In the genomic region with DNA sequence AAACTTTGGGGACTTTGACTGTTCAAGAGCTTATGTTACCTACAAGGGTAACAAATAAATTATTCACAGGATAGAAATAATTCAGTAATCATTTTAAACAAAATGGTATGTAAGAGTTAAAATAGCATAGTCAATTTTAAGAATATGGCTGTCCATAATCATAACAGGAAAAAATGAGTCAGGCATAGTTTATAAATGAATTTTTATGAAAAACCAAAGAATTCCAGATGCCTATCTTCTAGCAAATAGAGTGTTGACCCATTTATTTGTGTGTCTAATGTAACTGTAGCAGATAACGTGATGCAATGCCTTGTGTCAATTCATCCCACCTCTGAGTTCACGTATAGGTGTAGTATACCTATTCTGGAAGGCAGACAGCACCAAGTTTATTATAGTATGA, we compare ENCODE assay signal across 31 cellular contexts.
"Had no signal": no experiment of that assay in that cellular context is flagged by ENCODE, and none has a peak within 500 bp of the region (broad histone marks: within the 10 kb centered on the region; RNA-seq: fewer than 3 reads in every experiment).

No MANE protein-coding gene starts in this region.

- DNase-seq: activated B cell treated with CpG ODN at 0.5 μM for 24 hours; activated CD4-positive, alpha-beta T cell treated with anti-CD3 and anti-CD28 coated beads for 48 hours; activated CD4-positive, alpha-beta T cell treated with anti-CD3 and anti-CD28 coated beads, Interleukin-2, amount 50 U/mL, for 1 hour; activated CD4-positive, alpha-beta T cell treated with anti-CD3 and anti-CD28 coated beads, Interleukin-2, amount 50 U/mL, for 48 hours; activated CD8-positive, alpha-beta memory T cell treated with anti-CD3 and anti-CD28 coated beads for 24 hours; activated CD8-positive, alpha-beta T cell treated with anti-CD3 and anti-CD28 coated beads for 36 hours; activated effector memory CD4-positive, alpha-beta T cell treated with anti-CD3 and anti-CD28 coated beads, Interleukin-2, amount 50 U/mL, for 16 hours; activated naive CD4-positive, alpha-beta T cell treated with anti-CD3 and anti-CD28 coated beads for 36 hours; activated naive CD8-positive, alpha-beta T cell treated with anti-CD3 and anti-CD28 coated beads for 36 hours; activated naive CD8-positive, alpha-beta T cell treated with anti-CD3 and anti-CD28 coated beads, Interleukin-2, amount 50 U/mL, for 24 hours; activated T-cell treated with anti-CD3 and anti-CD28 coated beads, Interleukin-2, amount 50 U/mL, for 4 hours; adrenal gland; central memory CD4-positive, alpha-beta T cell; cerebellar nuclear complex; dorsolateral prefrontal cortex; effector memory CD4-positive, alpha-beta T cell; endodermal cell; foreskin keratinocyte; gastrocnemius medialis; glutamatergic neuron; heart left ventricle; T-helper 17 cell; T1000; WERI-Rb-1 had no signal

- H3K4me3 ChIP-seq: adrenal gland, ascending aorta, breast epithelium, cardiac muscle cell, coronary artery, dorsolateral prefrontal cortex, gastrocnemius medialis, heart left ventricle had no signal

- H3K27me3 ChIP-seq: adrenal gland, ascending aorta, breast epithelium, cardiac muscle cell, dorsolateral prefrontal cortex, foreskin keratinocyte, gastrocnemius medialis, heart left ventricle had no signal

- H3K4me1 ChIP-seq: adrenal gland, ascending aorta, breast epithelium, gastrocnemius medialis, heart left ventricle had no signal

- H3K36me3 ChIP-seq: adrenal gland, ascending aorta, breast epithelium, cardiac muscle cell, gastrocnemius medialis, heart left ventricle, WERI-Rb-1 had no signal

- H3K27ac ChIP-seq: adrenal gland, ascending aorta, breast epithelium, cardiac muscle cell, coronary artery, dorsolateral prefrontal cortex, foreskin keratinocyte, gastrocnemius medialis, heart left ventricle, WERI-Rb-1 had no signal

- ATAC-seq: activated CD4-positive, CD25-positive, alpha-beta regulatory T cell treated with anti-CD3 and anti-CD28 coated beads, Interleukin-2, amount 50 U/mL, for 24 hours; activated CD8-positive, alpha-beta T cell treated with anti-CD3 and anti-CD28 coated beads for 36 hours; activated naive CD8-positive, alpha-beta T cell treated with anti-CD3 and anti-CD28 coated beads, Interleukin-2, amount 50 U/mL, for 24 hours; activated T-cell treated with anti-CD3 and anti-CD28 coated beads, Interleukin-2, amount 50 U/mL, for 4 hours; activated T-helper 17 cell treated with anti-CD3 and anti-CD28 coated beads, Interleukin-2, amount 50 U/mL, for 72 hours; esophagus mucosa; foreskin keratinocyte; gastrocnemius medialis; heart left ventricle; T-helper 17 cell had no signal

- H3K9me3 ChIP-seq: adrenal gland had no signal
